1 cellular context compared by ENCODE assay signal in the genomic region with DNA sequence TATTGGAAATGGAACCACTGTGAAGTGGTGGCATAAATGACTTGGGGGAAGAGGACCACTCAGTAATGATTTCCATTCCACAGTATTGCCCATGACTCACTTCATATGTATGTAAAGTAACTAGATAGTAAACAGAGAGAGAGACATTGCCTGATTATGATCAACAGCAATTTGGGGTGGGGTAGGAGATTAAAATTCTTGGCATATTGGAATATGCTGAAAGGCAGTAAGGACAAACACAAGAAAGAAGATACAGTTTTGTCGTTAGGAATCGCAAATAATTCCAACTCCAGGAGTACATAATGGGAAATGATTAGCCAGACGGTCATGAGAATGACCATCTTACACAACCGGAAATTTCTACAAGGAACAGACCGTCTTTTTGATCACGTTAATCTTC.
A peak's percentile ranks its signal among the peaks of the same experiment; 100 is the strongest.
TF ChIP-seq lines count a peak whose summit lies in the region.

No MANE protein-coding gene starts in this region.

TF ChIP-seq in liver, 16 proteins besides CTCF, POLR2A, EP300 and RAD21 (continued from another document):
- TF ChIP-seq ZBTB33 (IDR thresholded peaks at IDR 0.05) (no peak), SP1 (IDR thresholded peaks at IDR 0.05) (peak; percentile 28), JUND (IDR thresholded peaks at IDR 0.05) (peak in 1 of 2 donors; percentile 12), NR2F2 (IDR thresholded peaks at IDR 0.05) (no peak), EGR1 (IDR thresholded peaks at IDR 0.05; ENCODE audit: low read depth in 2 of 2) (no peak)
TF ChIP-seq in liver: peak in this region for 3.
